13 cellular contexts compared by ENCODE assay signal in genomic region chr15:62658498-62658897, GRCh38.
A peak's percentile ranks its signal among the peaks of the same experiment; 100 is the strongest.
DNase-seq lines count a peak whose midpoint lies in the region; ATAC-seq and TF ChIP-seq lines count a peak whose summit lies in the region.
"Had no signal": no experiment of that assay in that cellular context is flagged by ENCODE, and none has a peak within 500 bp of the region (broad histone marks: within the 10 kb centered on the region; RNA-seq: fewer than 3 reads in every experiment).

No MANE protein-coding gene starts in this region.

- POLR2A ChIA-PET in GM10248 (lab: Yijun Ruan, JAX) = no interaction called here
- POLR2A ChIA-PET in PC-3 (lab: Charles Lee; ENCODE audit: unreplicated experiment) = no interaction called here

- intact Hi-C loops in left lung (cut with DNase I) = loop anchor here in 1 of 2 donors (10.0 kb wide), 1 partner anchor 264 kb away; the partner anchor contains the start of gene TLN2
- intact Hi-C loops in PC-3 (cut with micrococcal nuclease) = no loop called here

- H3K4me2 ChIP-seq in PC-3 (ENCODE audit: low read length) = no peak overlapping the region

- H2AFZ ChIP-seq in PC-3 (ENCODE audit: low read length) = no peak overlapping the region

- no peak for TF ChIP-seq CTCF in GM10248 (IDR thresholded peaks at IDR 0.05; ENCODE audit: control extremely low read depth, extremely low read depth, low read depth, missing control alignments)
- no peak for TF ChIP-seq CTCF in left lung (IDR thresholded peaks at IDR 0.05)
- TF ChIP-seq CTCF in PC-3 (conservative IDR thresholded peaks at IDR 0.05; ENCODE audit: low read depth, low read length) = no peak

- H3K79me2 ChIP-seq in PC-3 (ENCODE audit: low read length) = no peaks in the 10 kb centered on the region

- H4K20me1 ChIP-seq in PC-3 (ENCODE audit: low read length) = no peaks in the 10 kb centered on the region

- no peak overlapping the region for H3K9ac ChIP-seq in PC-3 (ENCODE audit: low read length)

- peak; percentile 62 for ATAC-seq in GM21526 (IDR thresholded peaks at IDR 0.05; ENCODE audit: low FRiP score, unreplicated experiment)
- ATAC-seq in left lung = peak; percentile 84
- no peak for ATAC-seq in PC-3

- CTCF ChIA-PET in GM10248 (lab: Yijun Ruan, JAX) (no interaction called here), PC-3 (lab: Charles Lee) (no interaction called here)

- no TSS peak for BruUV-seq in PC-3 (replicated peaks; lab: Mats Ljungman, UMichigan)

- DNase-seq in GM10248 (ENCODE audit: extremely low spot score) (peak; percentile 23), RPMI7951 (ENCODE audit: low read depth) (peak; percentile 46), left lung (peak in 1 of 2 donors; percentile 52), cerebellar nuclear complex (lab: John Stamatoyannopoulos, UW) (no peak), PC-3 (no peak), activated T-cell treated with anti-CD3 and anti-CD28 coated beads for 4 hours (no peak), NCI-H446 (lab: John Stamatoyannopoulos, UW) (no peak)
- DNase-seq: DMS 273 treated with DMSO at 0.1 percent for 48 hours; Peyer's patch; stimulated activated CD4-positive, alpha-beta T cell treated with anti-CD3 and anti-CD28 coated beads, Interleukin-2, amount 100 ng/mL, for 48 hours had no signal

- H3K4me1 ChIP-seq in left lung (peaks cover 0 to 10% of the 10 kb centered on the region in 2 donors), PC-3 (ENCODE audit: insufficient read depth, low read length) (no peaks in the 10 kb centered on the region)
- H3K4me1 ChIP-seq: Peyer's patch had no signal

- H3F3A ChIP-seq in PC-3 (ENCODE audit: low read length, unreplicated experiment) = no peaks in the 10 kb centered on the region

- H3K27ac ChIP-seq in left lung (no peak overlapping the region), PC-3 (ENCODE audit: low read length) (no peak overlapping the region)
- H3K27ac ChIP-seq: cardiac muscle cell, gastrocnemius medialis, Peyer's patch had no signal

- no peaks in the 10 kb centered on the region for H3K9me3 ChIP-seq in left lung
- no peaks in the 10 kb centered on the region for H3K9me3 ChIP-seq in PC-3 (ENCODE audit: low read length)
- H3K9me3 ChIP-seq: gastrocnemius medialis, Peyer's patch had no signal

- H3K4me3 ChIP-seq in left lung (no peak overlapping the region), PC-3 (ENCODE audit: low read length) (no peak overlapping the region)
- H3K4me3 ChIP-seq: cardiac muscle cell, gastrocnemius medialis, Peyer's patch had no signal

- H3K9me2 ChIP-seq in PC-3 (replicated peaks; ENCODE audit: low read length) = no peaks in the 10 kb centered on the region

- H3K36me3 ChIP-seq in left lung (no peaks in the 10 kb centered on the region), PC-3 (ENCODE audit: low read depth, low read length) (no peaks in the 10 kb centered on the region)
- H3K36me3 ChIP-seq: cardiac muscle cell had no signal

- no peaks in the 10 kb centered on the region for H3K27me3 ChIP-seq in left lung
- no peaks in the 10 kb centered on the region for H3K27me3 ChIP-seq in PC-3 (ENCODE audit: low read length)
- H3K27me3 ChIP-seq: cardiac muscle cell, gastrocnemius medialis, Peyer's patch had no signal

Comparison
In these comparisons a context has a peak if more than half of its experiments do, and no peak if none do; other contexts are left out.
1. DNase-seq: peak in GM10248 (single experiment) and RPMI7951 (single experiment); none in cerebellar nuclear complex (0 of 2), PC-3 (single experiment), activated T-cell treated with anti-CD3 and anti-CD28 coated beads for 4 hours (single experiment) and NCI-H446 (0 of 2).